Comparison of ENCODE assay signal across 1 cellular context in the genomic region with DNA sequence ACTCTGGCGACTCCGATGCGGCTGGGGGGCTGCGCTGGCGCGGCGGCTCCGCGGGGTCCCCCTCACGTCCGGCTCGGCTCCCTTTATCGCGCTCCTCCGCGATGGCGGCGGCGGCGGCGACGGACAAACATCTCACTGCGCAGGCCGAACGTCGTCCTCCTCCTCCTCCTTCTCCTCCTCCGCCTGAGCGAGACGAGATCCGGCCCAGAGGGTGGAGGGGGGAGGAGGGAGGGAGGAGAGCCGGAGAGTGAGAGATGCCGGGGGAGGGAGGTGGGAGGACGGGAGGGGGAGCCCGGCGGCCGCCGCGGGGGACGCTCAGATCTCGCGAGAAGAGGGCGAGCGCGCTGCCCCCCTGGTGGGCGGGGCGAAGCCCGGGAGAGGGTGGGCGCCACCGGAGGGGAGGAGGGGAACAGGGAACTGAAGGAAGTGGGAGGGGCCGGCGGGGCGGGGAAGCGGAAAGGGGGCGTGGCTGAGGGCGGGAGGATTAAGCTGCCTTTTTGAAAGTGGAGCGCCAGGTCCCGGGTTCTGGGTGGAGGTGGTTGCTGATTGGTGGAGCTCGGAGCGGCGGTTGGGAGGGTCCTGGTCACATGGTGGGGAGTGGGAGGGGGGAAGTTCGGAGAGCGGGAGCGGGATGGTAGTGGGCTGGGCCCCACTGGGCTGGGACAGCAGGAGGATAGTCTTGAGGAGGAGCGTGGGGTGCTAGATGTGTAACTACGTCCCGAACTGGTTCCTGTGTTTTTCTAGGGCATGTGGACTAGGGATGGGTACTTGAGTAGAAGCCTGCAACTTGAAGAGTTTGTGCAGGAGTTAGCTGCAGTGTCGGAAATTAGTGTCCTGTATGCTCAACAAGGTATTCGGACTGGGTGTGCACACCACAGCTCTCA.
A peak's percentile ranks its signal among the peaks of the same experiment; 100 is the strongest.
TF ChIP-seq lines count a peak whose summit lies in the region.

A gene (minus strand): TSS at position 159 of the 884 bp plus-strand sequence. CDS start 354 bp downstream, outside the sequence.

TF ChIP-seq in HepG2, 621 proteins besides CTCF, POLR2A, EP300 and RAD21 (continued from another document and continues in another):
- TF ChIP-seq, protein P1, sequence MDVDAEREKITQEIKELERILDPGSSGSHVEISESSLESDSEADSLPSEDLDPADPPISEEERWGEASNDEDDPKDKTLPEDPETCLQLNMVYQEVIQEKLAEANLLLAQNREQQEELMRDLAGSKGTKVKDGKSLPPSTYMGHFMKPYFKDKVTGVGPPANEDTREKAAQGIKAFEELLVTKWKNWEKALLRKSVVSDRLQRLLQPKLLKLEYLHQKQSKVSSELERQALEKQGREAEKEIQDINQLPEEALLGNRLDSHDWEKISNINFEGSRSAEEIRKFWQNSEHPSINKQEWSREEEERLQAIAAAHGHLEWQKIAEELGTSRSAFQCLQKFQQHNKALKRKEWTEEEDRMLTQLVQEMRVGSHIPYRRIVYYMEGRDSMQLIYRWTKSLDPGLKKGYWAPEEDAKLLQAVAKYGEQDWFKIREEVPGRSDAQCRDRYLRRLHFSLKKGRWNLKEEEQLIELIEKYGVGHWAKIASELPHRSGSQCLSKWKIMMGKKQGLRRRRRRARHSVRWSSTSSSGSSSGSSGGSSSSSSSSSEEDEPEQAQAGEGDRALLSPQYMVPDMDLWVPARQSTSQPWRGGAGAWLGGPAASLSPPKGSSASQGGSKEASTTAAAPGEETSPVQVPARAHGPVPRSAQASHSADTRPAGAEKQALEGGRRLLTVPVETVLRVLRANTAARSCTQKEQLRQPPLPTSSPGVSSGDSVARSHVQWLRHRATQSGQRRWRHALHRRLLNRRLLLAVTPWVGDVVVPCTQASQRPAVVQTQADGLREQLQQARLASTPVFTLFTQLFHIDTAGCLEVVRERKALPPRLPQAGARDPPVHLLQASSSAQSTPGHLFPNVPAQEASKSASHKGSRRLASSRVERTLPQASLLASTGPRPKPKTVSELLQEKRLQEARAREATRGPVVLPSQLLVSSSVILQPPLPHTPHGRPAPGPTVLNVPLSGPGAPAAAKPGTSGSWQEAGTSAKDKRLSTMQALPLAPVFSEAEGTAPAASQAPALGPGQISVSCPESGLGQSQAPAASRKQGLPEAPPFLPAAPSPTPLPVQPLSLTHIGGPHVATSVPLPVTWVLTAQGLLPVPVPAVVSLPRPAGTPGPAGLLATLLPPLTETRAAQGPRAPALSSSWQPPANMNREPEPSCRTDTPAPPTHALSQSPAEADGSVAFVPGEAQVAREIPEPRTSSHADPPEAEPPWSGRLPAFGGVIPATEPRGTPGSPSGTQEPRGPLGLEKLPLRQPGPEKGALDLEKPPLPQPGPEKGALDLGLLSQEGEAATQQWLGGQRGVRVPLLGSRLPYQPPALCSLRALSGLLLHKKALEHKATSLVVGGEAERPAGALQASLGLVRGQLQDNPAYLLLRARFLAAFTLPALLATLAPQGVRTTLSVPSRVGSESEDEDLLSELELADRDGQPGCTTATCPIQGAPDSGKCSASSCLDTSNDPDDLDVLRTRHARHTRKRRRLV (CRISPR knock-in tag; IDR thresholded peaks at IDR 0.05) = no peak
- TF ChIP-seq, protein P2, sequence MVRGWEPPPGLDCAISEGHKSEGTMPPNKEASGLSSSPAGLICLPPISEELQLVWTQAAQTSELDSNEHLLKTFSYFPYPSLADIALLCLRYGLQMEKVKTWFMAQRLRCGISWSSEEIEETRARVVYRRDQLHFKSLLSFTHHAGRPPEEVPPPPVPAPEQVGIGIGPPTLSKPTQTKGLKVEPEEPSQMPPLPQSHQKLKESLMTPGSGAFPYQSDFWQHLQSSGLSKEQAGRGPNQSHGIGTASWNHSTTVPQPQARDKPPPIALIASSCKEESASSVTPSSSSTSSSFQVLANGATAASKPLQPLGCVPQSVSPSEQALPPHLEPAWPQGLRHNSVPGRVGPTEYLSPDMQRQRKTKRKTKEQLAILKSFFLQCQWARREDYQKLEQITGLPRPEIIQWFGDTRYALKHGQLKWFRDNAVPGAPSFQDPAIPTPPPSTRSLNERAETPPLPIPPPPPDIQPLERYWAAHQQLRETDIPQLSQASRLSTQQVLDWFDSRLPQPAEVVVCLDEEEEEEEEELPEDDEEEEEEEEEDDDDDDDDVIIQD (CRISPR knock-in tag; IDR thresholded peaks at IDR 0.05; ENCODE audit: low read depth) = peak; percentile 100
- no peak for TF ChIP-seq MTA3 (CRISPR knock-in tag; IDR thresholded peaks at IDR 0.05)
- TF ChIP-seq ZNF709 (CRISPR knock-in tag; IDR thresholded peaks at IDR 0.05) = no peak; the same call in 1 of the 2 replicates
- 0 out of 2 replicates have a peak, but pooled peaks have one; percentile 47 for TF ChIP-seq ZNF766 (CRISPR knock-in tag; IDR thresholded peaks at IDR 0.05; ENCODE audit: borderline replicate concordance)
- no peak for TF ChIP-seq RBM39 (IDR thresholded peaks at IDR 0.05; ENCODE audit: low read depth, low read length, poor library complexity, severe bottlenecking)
- no peak for TF ChIP-seq ZBTB8A (CRISPR knock-in tag; IDR thresholded peaks at IDR 0.05; ENCODE audit: borderline replicate concordance, low read depth)
- TF ChIP-seq ELF1 (CRISPR knock-in tag; IDR thresholded peaks at IDR 0.05) = peak; percentile 74
- TF ChIP-seq ZMYM3 (CRISPR knock-in tag; IDR thresholded peaks at IDR 0.05) = no peak
- peak; percentile 71 for TF ChIP-seq ASH2L (IDR thresholded peaks at IDR 0.05; ENCODE audit: insufficient read length, low read depth, low read length)
- no peak for TF ChIP-seq ZNF501 (CRISPR knock-in tag; IDR thresholded peaks at IDR 0.05)
- TF ChIP-seq MIXL1 (CRISPR knock-in tag; IDR thresholded peaks at IDR 0.05) = no peak
- TF ChIP-seq ZFYVE20 (CRISPR knock-in tag; IDR thresholded peaks at IDR 0.05; ENCODE audit: borderline replicate concordance, low read depth) = no peak
- TF ChIP-seq PHF5A (CRISPR knock-in tag; IDR thresholded peaks at IDR 0.05; ENCODE audit: low read depth, unreplicated experiment) = no peak
- TF ChIP-seq PTBP1 (IDR thresholded peaks at IDR 0.05; ENCODE audit: low read depth, low read length, poor library complexity, severe bottlenecking) = no peak
- no peak; the same call in 1 of the 2 replicates for TF ChIP-seq SIX4 (CRISPR knock-in tag; IDR thresholded peaks at IDR 0.05)
- no peak for TF ChIP-seq ZC3H4 (CRISPR knock-in tag; IDR thresholded peaks at IDR 0.05; ENCODE audit: borderline replicate concordance)
- TF ChIP-seq ZNF644 (CRISPR knock-in tag; IDR thresholded peaks at IDR 0.05; ENCODE audit: low read depth) = 0 out of 2 replicates have a peak, but pooled peaks have one; percentile 47
- TF ChIP-seq MAFF (IDR thresholded peaks at IDR 0.05; ENCODE audit: low read depth, low read length) = no peak
- peak; percentile 77 for TF ChIP-seq NFYB (CRISPR knock-in tag; IDR thresholded peaks at IDR 0.05)
- peak; percentile 43 for TF ChIP-seq ETV5 (CRISPR knock-in tag; IDR thresholded peaks at IDR 0.05; ENCODE audit: borderline replicate concordance)
- TF ChIP-seq REPIN1 (CRISPR knock-in tag; IDR thresholded peaks at IDR 0.05; ENCODE audit: borderline replicate concordance, low read depth) = peak; percentile 64
- peak; percentile 78; the same call in 1 of the 2 replicates for TF ChIP-seq MXD4 (CRISPR knock-in tag; IDR thresholded peaks at IDR 0.05)
- TF ChIP-seq, protein P3, sequence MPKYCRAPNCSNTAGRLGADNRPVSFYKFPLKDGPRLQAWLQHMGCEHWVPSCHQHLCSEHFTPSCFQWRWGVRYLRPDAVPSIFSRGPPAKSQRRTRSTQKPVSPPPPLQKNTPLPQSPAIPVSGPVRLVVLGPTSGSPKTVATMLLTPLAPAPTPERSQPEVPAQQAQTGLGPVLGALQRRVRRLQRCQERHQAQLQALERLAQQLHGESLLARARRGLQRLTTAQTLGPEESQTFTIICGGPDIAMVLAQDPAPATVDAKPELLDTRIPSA (CRISPR knock-in tag; IDR thresholded peaks at IDR 0.05; ENCODE audit: borderline replicate concordance) = 0 out of 2 replicates have a peak, but pooled peaks have one; percentile 69
- no peak for TF ChIP-seq HCFC1 (IDR thresholded peaks at IDR 0.05; ENCODE audit: low read depth, low read length)
- TF ChIP-seq, protein P4, sequence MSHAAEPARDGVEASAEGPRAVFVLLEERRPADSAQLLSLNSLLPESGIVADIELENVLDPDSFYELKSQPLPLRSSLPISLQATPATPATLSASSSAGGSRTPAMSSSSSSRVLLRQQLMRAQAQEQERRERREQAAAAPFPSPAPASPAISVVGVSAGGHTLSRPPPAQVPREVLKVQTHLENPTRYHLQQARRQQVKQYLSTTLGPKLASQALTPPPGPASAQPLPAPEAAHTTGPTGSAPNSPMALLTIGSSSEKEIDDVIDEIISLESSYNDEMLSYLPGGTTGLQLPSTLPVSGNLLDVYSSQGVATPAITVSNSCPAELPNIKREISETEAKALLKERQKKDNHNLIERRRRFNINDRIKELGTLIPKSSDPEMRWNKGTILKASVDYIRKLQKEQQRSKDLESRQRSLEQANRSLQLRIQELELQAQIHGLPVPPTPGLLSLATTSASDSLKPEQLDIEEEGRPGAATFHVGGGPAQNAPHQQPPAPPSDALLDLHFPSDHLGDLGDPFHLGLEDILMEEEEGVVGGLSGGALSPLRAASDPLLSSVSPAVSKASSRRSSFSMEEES (CRISPR knock-in tag; IDR thresholded peaks at IDR 0.05) = peak; percentile 86
- peak; percentile 83 for TF ChIP-seq RBFOX2 (IDR thresholded peaks at IDR 0.05; ENCODE audit: low read depth, low read length)
- no peak; the same call in 1 of the 2 replicates for TF ChIP-seq NR2F2 (IDR thresholded peaks at IDR 0.05; ENCODE audit: borderline replicate concordance, low read depth)
- TF ChIP-seq REXO4 (CRISPR knock-in tag; IDR thresholded peaks at IDR 0.05; ENCODE audit: borderline replicate concordance) = no peak
- 0 out of 2 replicates have a peak, but pooled peaks have one; percentile 7 for TF ChIP-seq FOXP1 (IDR thresholded peaks at IDR 0.05)
- no peak for TF ChIP-seq FOXP1 (CRISPR knock-in tag; IDR thresholded peaks at IDR 0.05)
- TF ChIP-seq, protein P5, sequence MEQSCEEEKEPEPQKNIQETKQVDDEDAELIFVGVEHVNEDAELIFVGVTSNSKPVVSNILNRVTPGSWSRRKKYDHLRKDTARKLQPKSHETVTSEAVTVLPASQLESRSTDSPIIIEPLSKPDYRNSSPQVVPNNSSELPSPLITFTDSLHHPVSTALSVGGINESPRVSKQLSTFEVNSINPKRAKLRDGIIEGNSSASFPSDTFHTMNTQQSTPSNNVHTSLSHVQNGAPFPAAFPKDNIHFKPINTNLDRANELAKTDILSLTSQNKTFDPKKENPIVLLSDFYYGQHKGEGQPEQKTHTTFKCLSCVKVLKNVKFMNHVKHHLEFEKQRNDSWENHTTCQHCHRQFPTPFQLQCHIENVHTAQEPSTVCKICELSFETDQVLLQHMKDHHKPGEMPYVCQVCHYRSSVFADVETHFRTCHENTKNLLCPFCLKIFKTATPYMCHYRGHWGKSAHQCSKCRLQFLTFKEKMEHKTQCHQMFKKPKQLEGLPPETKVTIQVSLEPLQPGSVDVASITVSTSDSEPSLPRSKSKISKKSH (CRISPR knock-in tag; IDR thresholded peaks at IDR 0.05; ENCODE audit: borderline replicate concordance) = no peak
- TF ChIP-seq KAT2B (IDR thresholded peaks at IDR 0.05; ENCODE audit: borderline replicate concordance, low read depth, low read length) = no peak
- TF ChIP-seq RFXANK (CRISPR knock-in tag; IDR thresholded peaks at IDR 0.05) = no peak
- no peak for TF ChIP-seq RFX3 (CRISPR knock-in tag; IDR thresholded peaks at IDR 0.05)
- 0 out of 2 replicates have a peak, but pooled peaks have one; percentile 63 for TF ChIP-seq SP140L (CRISPR knock-in tag; IDR thresholded peaks at IDR 0.05; ENCODE audit: borderline replicate concordance)
- TF ChIP-seq ZNF10 (CRISPR knock-in tag; IDR thresholded peaks at IDR 0.05; ENCODE audit: borderline replicate concordance, low read depth) = no peak
- TF ChIP-seq, protein P6, sequence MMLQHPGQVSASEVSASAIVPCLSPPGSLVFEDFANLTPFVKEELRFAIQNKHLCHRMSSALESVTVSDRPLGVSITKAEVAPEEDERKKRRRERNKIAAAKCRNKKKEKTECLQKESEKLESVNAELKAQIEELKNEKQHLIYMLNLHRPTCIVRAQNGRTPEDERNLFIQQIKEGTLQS (CRISPR knock-in tag; IDR thresholded peaks at IDR 0.05) = no peak
- peak; percentile 89 for TF ChIP-seq RAD51 (IDR thresholded peaks at IDR 0.05; ENCODE audit: borderline replicate concordance)
- TF ChIP-seq SAFB2 (CRISPR knock-in tag; IDR thresholded peaks at IDR 0.05; ENCODE audit: borderline replicate concordance, low read depth) = no peak
- no peak for TF ChIP-seq NR2C2 (CRISPR knock-in tag; IDR thresholded peaks at IDR 0.05; ENCODE audit: borderline replicate concordance)
- no peak for TF ChIP-seq SMYD3 (CRISPR knock-in tag; IDR thresholded peaks at IDR 0.05)
- TF ChIP-seq SP5 (CRISPR knock-in tag; IDR thresholded peaks at IDR 0.05; ENCODE audit: borderline replicate concordance, low read depth) = peak; percentile 88
- TF ChIP-seq, protein P7, sequence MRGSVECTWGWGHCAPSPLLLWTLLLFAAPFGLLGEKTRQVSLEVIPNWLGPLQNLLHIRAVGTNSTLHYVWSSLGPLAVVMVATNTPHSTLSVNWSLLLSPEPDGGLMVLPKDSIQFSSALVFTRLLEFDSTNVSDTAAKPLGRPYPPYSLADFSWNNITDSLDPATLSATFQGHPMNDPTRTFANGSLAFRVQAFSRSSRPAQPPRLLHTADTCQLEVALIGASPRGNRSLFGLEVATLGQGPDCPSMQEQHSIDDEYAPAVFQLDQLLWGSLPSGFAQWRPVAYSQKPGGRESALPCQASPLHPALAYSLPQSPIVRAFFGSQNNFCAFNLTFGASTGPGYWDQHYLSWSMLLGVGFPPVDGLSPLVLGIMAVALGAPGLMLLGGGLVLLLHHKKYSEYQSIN (CRISPR knock-in tag; IDR thresholded peaks at IDR 0.05; ENCODE audit: borderline replicate concordance) = no peak
